ENCODE assay signal across 11 cellular contexts in genomic region chr20:33437141-33437911, GRCh38. TPM values are rescaled to one million over a fixed set of nuclear protein-coding genes. Genes with fewer than 3 reads are reported as not detected.
DNase-seq lines count a peak whose midpoint lies in the region; ATAC-seq and TF ChIP-seq lines count a peak whose summit lies in the region.
"Had no signal": no experiment of that assay in that cellular context is flagged by ENCODE, and none has a peak within 500 bp of the region (broad histone marks: within the 10 kb centered on the region; RNA-seq: fewer than 3 reads in every experiment).

No MANE protein-coding gene starts in this region.

- H3K36me3 Mint-ChIP-seq in activated naive CD4-positive, alpha-beta T cell treated with anti-CD3 and anti-CD28 coated beads, Interleukin-2, amount 50 U/mL, for 72 hours = no peaks in the 10 kb centered on the region
- H3K36me3 Mint-ChIP-seq in activated T-helper 17 cell treated with anti-CD3 and anti-CD28 coated beads, Interleukin-2, amount 50 U/mL, for 72 hours (ENCODE audit: low read depth) = no peaks in the 10 kb centered on the region
- H3K36me3 Mint-ChIP-seq: stimulated activated naive B cell treated with anti-CD40 and anti-IgM and Interleukin-4, amounts not matched to agents 10 μg/mL and 1 μg/mL and 100 μg/mL, for 72 hours had no signal

- intact Hi-C loops in cardiac septum (cut with DNase I) (no loop called here), prostate gland (cut with DNase I) (no loop called here)

- H2AFZ ChIP-seq in parathyroid adenoma = no peak overlapping the region

- no peaks in the 10 kb centered on the region for H3K9me3 ChIP-seq in parathyroid adenoma (ENCODE audit: control insufficient read depth, low read length)
- H3K9me3 ChIP-seq in prostate gland = no peaks in the 10 kb centered on the region

- DNase-seq in Ammon's horn (ENCODE audit: low spot score) (peak; percentile 71), astrocyte of the cerebellum (ENCODE audit: low read depth) (peak; percentile 58), cardiac septum (ENCODE audit: low spot score) (peak; percentile 83), prostate gland (ENCODE audit: low spot score) (no peak), DMS114 treated with DMSO at 0.1 percent for 48 hours (lab: John Stamatoyannopoulos, UW; ENCODE audit: unreplicated experiment) (no peak)
- no peak for DNase-seq in activated naive CD4-positive, alpha-beta T cell treated with anti-CD3 and anti-CD28 coated beads, Interleukin-2, amount 50 U/mL, for 72 hours (ENCODE audit: low spot score in 2 of 2)
- DNase-seq: activated T-cell treated with anti-CD3 and anti-CD28 coated beads, Interleukin-2, amount 50 U/mL, for 24 hours; stimulated activated naive B cell treated with anti-CD40 and anti-IgM and Interleukin-4, amounts not matched to agents 10 μg/mL and 1 μg/mL and 100 μg/mL, for 72 hours had no signal

- TF ChIP-seq POLR2A in prostate gland (IDR thresholded peaks at IDR 0.05) = no peak

- no peak overlapping the region for H3K4me3 ChIP-seq in astrocyte of the cerebellum (ENCODE audit: low read depth, low read length)
- H3K4me3 ChIP-seq in parathyroid adenoma (ENCODE audit: low read depth, low read length) = no peak overlapping the region
- no peak overlapping the region for H3K4me3 ChIP-seq in prostate gland

- H3K36me3 ChIP-seq in parathyroid adenoma (ENCODE audit: control insufficient read depth, insufficient read depth, low read length) (no peaks in the 10 kb centered on the region), prostate gland (no peaks in the 10 kb centered on the region)

- WGBS in prostate gland = 72% methylated on average over 12 of the region's 12 CpGs

- no peaks in the 10 kb centered on the region for H3K9me3 Mint-ChIP-seq in activated naive CD4-positive, alpha-beta T cell treated with anti-CD3 and anti-CD28 coated beads, Interleukin-2, amount 50 U/mL, for 72 hours
- no peaks in the 10 kb centered on the region for H3K9me3 Mint-ChIP-seq in activated T-helper 17 cell treated with anti-CD3 and anti-CD28 coated beads, Interleukin-2, amount 50 U/mL, for 72 hours
- H3K9me3 Mint-ChIP-seq: activated T-cell treated with anti-CD3 and anti-CD28 coated beads, Interleukin-2, amount 50 U/mL, for 24 hours; stimulated activated naive B cell treated with anti-CD40 and anti-IgM and Interleukin-4, amounts not matched to agents 10 μg/mL and 1 μg/mL and 100 μg/mL, for 72 hours had no signal

- in situ Hi-C loops in astrocyte of the cerebellum (cut with HindIII; ENCODE audit: low sequenced_read_pairs) = no loop called here

- H3K4me3 Mint-ChIP-seq in activated T-helper 17 cell treated with anti-CD3 and anti-CD28 coated beads, Interleukin-2, amount 50 U/mL, for 72 hours = no peak overlapping the region
- H3K4me3 Mint-ChIP-seq: activated T-cell treated with anti-CD3 and anti-CD28 coated beads, Interleukin-2, amount 50 U/mL, for 24 hours; stimulated activated naive B cell treated with anti-CD40 and anti-IgM and Interleukin-4, amounts not matched to agents 10 μg/mL and 1 μg/mL and 100 μg/mL, for 72 hours had no signal

- H3K4me1 ChIP-seq in parathyroid adenoma (peaks cover 6% of the 10 kb centered on the region), prostate gland (replicated peaks) (no peaks in the 10 kb centered on the region)

- no peak overlapping the region for H3K4me2 ChIP-seq in parathyroid adenoma (ENCODE audit: low read length)

- no peak overlapping the region for H3K9ac ChIP-seq in parathyroid adenoma

- no peaks in the 10 kb centered on the region for H3K4me1 Mint-ChIP-seq in activated T-helper 17 cell treated with anti-CD3 and anti-CD28 coated beads, Interleukin-2, amount 50 U/mL, for 72 hours

- no peak for TF ChIP-seq CTCF in astrocyte of the cerebellum (IDR thresholded peaks at IDR 0.05; ENCODE audit: low read depth, low read length, missing control alignments)
- no peak for TF ChIP-seq CTCF in parathyroid adenoma (IDR thresholded peaks at IDR 0.05)
- TF ChIP-seq CTCF in prostate gland (IDR thresholded peaks at IDR 0.05) = no peak

- H3K27ac ChIP-seq in parathyroid adenoma (peak overlapping the region; percentile 33), prostate gland (no peak overlapping the region)

- H3K79me2 ChIP-seq in parathyroid adenoma = no peaks in the 10 kb centered on the region

- no peak for ATAC-seq in activated naive CD4-positive, alpha-beta T cell treated with anti-CD3 and anti-CD28 coated beads, Interleukin-2, amount 50 U/mL, for 72 hours
- no peak for ATAC-seq in activated T-helper 17 cell treated with anti-CD3 and anti-CD28 coated beads, Interleukin-2, amount 50 U/mL, for 72 hours (replicated peaks)
- ATAC-seq: HCT116; stimulated activated naive B cell treated with anti-CD40 and anti-IgM and Interleukin-4, amounts not matched to agents 10 μg/mL and 1 μg/mL and 100 μg/mL, for 72 hours had no signal

- H3K27me3 Mint-ChIP-seq in activated T-helper 17 cell treated with anti-CD3 and anti-CD28 coated beads, Interleukin-2, amount 50 U/mL, for 72 hours = no peaks in the 10 kb centered on the region
- H3K27me3 Mint-ChIP-seq: activated T-cell treated with anti-CD3 and anti-CD28 coated beads, Interleukin-2, amount 50 U/mL, for 24 hours; stimulated activated naive B cell treated with anti-CD40 and anti-IgM and Interleukin-4, amounts not matched to agents 10 μg/mL and 1 μg/mL and 100 μg/mL, for 72 hours had no signal

- H3K27me3 ChIP-seq in parathyroid adenoma (ENCODE audit: control insufficient read depth, insufficient read depth, low read length) (no peaks in the 10 kb centered on the region), prostate gland (replicated peaks; ENCODE audit: insufficient read depth) (no peaks in the 10 kb centered on the region)

- no peak overlapping the region for H3K27ac Mint-ChIP-seq in activated naive CD4-positive, alpha-beta T cell treated with anti-CD3 and anti-CD28 coated beads, Interleukin-2, amount 50 U/mL, for 72 hours
- H3K27ac Mint-ChIP-seq in activated T-helper 17 cell treated with anti-CD3 and anti-CD28 coated beads, Interleukin-2, amount 50 U/mL, for 72 hours = no peak overlapping the region
- H3K27ac Mint-ChIP-seq: activated T-cell treated with anti-CD3 and anti-CD28 coated beads, Interleukin-2, amount 50 U/mL, for 24 hours; stimulated activated naive B cell treated with anti-CD40 and anti-IgM and Interleukin-4, amounts not matched to agents 10 μg/mL and 1 μg/mL and 100 μg/mL, for 72 hours had no signal

RNA-seq across cellular contexts. Expression of gene SNTA1, which starts 6.2 kb away (rescaled TPM):
- total RNA-seq in cardiac septum = 167 TPM
- total RNA-seq in prostate gland = 100 to 1,000 TPM in 1 of 2 donors, 10 to 100 TPM in 1; 25.4 to 128 TPM
- total RNA-seq in activated naive CD4-positive, alpha-beta T cell treated with anti-CD3 and anti-CD28 coated beads, Interleukin-2, amount 50 U/mL, for 72 hours = 1 to 10 TPM; 3.1 TPM
- 1 to 10 TPM; 5.5 to 6.5 TPM for total RNA-seq in activated T-helper 17 cell treated with anti-CD3 and anti-CD28 coated beads, Interleukin-2, amount 50 U/mL, for 72 hours

RNA-seq across cellular contexts. Expression of gene CDK5RAP1, which starts 36.0 kb away (rescaled TPM):
- total RNA-seq in cardiac septum (21.3 TPM), prostate gland (10 to 100 TPM; 18.0 to 24.7 TPM)
- 10 to 100 TPM; 40.0 to 44.2 TPM for total RNA-seq in activated naive CD4-positive, alpha-beta T cell treated with anti-CD3 and anti-CD28 coated beads, Interleukin-2, amount 50 U/mL, for 72 hours
- total RNA-seq in activated T-helper 17 cell treated with anti-CD3 and anti-CD28 coated beads, Interleukin-2, amount 50 U/mL, for 72 hours = 10 to 100 TPM; 24.1 to 44.5 TPM

RNA-seq across cellular contexts. Expression of gene CBFA2T2, which starts 52.6 kb away (rescaled TPM):
- total RNA-seq in cardiac septum = 11.2 TPM
- total RNA-seq in prostate gland = 10 to 100 TPM; 40.3 to 54.6 TPM
- 10 to 100 TPM; 13.7 to 16.3 TPM for total RNA-seq in activated naive CD4-positive, alpha-beta T cell treated with anti-CD3 and anti-CD28 coated beads, Interleukin-2, amount 50 U/mL, for 72 hours
- total RNA-seq in activated T-helper 17 cell treated with anti-CD3 and anti-CD28 coated beads, Interleukin-2, amount 50 U/mL, for 72 hours = 10 to 100 TPM; 14.5 to 25.6 TPM

Comparison
In these comparisons a context has a peak if more than half of its experiments do, and no peak if none do; other contexts are left out.
1. DNase-seq: peak in Ammon's horn (single experiment), astrocyte of the cerebellum (single experiment) and cardiac septum (single experiment); none in prostate gland (single experiment), activated naive CD4-positive, alpha-beta T cell treated with anti-CD3 and anti-CD28 coated beads, Interleukin-2, amount 50 U/mL, for 72 hours (0 of 2) and DMS114 treated with DMSO at 0.1 percent for 48 hours (single experiment).